ENCODE assay signal across 9 cellular contexts in the genomic region with DNA sequence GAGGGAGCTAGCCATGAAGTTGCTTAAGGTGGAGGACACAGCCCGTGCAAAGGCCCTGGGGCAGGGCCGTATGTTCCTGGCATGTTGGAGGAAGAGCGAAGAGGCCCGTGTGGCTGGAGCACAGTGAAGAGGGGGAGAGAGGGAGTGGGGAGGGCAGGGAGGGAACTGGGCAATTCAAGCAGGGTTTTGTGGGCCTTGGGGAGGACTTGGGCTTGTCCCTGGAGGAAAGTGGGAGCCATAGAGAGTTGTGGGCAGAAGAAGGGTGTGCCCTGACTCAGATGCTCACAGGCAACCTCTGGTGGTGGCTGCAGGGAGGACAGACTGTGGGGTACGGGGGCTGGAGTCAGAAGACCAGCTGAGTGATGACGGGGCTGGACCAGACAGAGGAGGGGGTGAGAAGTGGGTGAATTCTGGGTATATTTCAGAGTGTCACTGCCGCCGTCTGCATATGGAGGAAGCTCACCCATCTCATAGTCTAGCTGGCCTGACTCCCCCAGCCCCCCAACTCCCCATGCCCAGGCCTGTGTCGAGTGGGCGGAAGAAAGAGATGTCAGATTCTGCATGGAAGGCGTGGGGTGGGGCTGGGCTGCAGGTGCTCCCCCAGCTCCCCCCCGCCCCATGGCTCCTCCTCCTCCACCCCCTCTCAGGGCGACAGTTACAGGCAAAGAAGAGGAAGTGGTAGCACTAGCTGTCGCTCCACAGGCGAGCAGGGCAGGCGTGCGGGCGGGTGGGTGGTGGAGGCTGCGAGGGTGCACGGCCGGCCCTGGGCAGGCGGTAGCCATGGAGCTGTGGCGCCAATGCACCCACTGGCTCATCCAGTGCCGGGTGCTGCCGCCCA. TPM values are rescaled to one million over a fixed set of nuclear protein-coding genes. Genes with fewer than 3 reads are reported as not detected.
DNase-seq lines count a peak whose midpoint lies in the region; ATAC-seq and TF ChIP-seq lines count a peak whose summit lies in the region.
"Had no signal": no experiment of that assay in that cellular context is flagged by ENCODE, and none has a peak within 500 bp of the region (broad histone marks: within the 10 kb centered on the region; RNA-seq: fewer than 3 reads in every experiment).

A gene with protein sequence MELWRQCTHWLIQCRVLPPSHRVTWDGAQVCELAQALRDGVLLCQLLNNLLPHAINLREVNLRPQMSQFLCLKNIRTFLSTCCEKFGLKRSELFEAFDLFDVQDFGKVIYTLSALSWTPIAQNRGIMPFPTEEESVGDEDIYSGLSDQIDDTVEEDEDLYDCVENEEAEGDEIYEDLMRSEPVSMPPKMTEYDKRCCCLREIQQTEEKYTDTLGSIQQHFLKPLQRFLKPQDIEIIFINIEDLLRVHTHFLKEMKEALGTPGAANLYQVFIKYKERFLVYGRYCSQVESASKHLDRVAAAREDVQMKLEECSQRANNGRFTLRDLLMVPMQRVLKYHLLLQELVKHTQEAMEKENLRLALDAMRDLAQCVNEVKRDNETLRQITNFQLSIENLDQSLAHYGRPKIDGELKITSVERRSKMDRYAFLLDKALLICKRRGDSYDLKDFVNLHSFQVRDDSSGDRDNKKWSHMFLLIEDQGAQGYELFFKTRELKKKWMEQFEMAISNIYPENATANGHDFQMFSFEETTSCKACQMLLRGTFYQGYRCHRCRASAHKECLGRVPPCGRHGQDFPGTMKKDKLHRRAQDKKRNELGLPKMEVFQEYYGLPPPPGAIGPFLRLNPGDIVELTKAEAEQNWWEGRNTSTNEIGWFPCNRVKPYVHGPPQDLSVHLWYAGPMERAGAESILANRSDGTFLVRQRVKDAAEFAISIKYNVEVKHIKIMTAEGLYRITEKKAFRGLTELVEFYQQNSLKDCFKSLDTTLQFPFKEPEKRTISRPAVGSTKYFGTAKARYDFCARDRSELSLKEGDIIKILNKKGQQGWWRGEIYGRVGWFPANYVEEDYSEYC (plus strand): TSS at position 681 of the 838 bp plus-strand sequence. CDS start 100 bp downstream, at position 781.

- DNase-seq in GM06990 (ENCODE audit: extremely low read depth, insufficient read length), result peak; percentile 92
- no peak for DNase-seq in WERI-Rb-1
- DNase-seq in central memory CD4-positive, alpha-beta T cell, result peak; percentile 78
- no peak for DNase-seq in neural progenitor cell (ENCODE audit: low spot score)
- DNase-seq in substantia nigra (lab: John Stamatoyannopoulos, UW), result peak in 29 of 49 donors; percentile 4 to 76 (median 14)
- DNase-seq in NCI-H510A treated with DMSO at 0.1 percent for 48 hours (lab: John Stamatoyannopoulos, UW), result no peak
- DNase-seq in NCI-H226, result no peak

- H3K27ac ChIP-seq in WERI-Rb-1, result no peak within 1 kb of the TSS
- no peak within 1 kb of the TSS for H3K27ac ChIP-seq in neural progenitor cell
- peak within 1 kb of the TSS; percentile 8 for H3K27ac ChIP-seq in substantia nigra (ENCODE audit: low read depth, low read length, poor library complexity, severe bottlenecking)

- no peaks in the 10 kb centered on the region for H3K36me3 Mint-ChIP-seq in neural progenitor cell

- peak; percentile 60 for TF ChIP-seq CTCF in GM06990 (IDR thresholded peaks at IDR 0.05; ENCODE audit: insufficient read depth, low read length, poor library complexity, severe bottlenecking)
- peak; percentile 19; the same call in 1 of the 2 replicates for TF ChIP-seq CTCF in WERI-Rb-1 (IDR thresholded peaks at IDR 0.05; ENCODE audit: low read depth, low read length)
- no peak for TF ChIP-seq CTCF in neural progenitor cell (IDR thresholded peaks at IDR 0.05)

- H3K27ac Mint-ChIP-seq in neural progenitor cell, result peak within 1 kb of the TSS; percentile 53

- H3K4me3 ChIP-seq in GM06990 (replicated peaks; ENCODE audit: low read depth, low read length) (peak within 1 kb of the TSS; percentile 98), WERI-Rb-1 (ENCODE audit: low read depth, low read length) (no peak within 1 kb of the TSS), neural progenitor cell (no peak within 1 kb of the TSS)
- H3K4me3 ChIP-seq: HAP-1 had no signal

- H3K4me2 ChIP-seq in neural progenitor cell, result no peak within 1 kb of the TSS

- peak; percentile 42 for ATAC-seq in HG03159 (IDR thresholded peaks at IDR 0.05; ENCODE audit: unreplicated experiment)

- H3K36me3 ChIP-seq in GM06990 (ENCODE audit: control insufficient read depth, insufficient read depth, low read length) (no peaks in the 10 kb centered on the region; the same call in none of the 2 replicates), WERI-Rb-1 (no peaks in the 10 kb centered on the region), neural progenitor cell (no peaks in the 10 kb centered on the region)
- H3K36me3 ChIP-seq: HAP-1 had no signal

- peaks cover 9% of the 10 kb centered on the region for H3K9me3 Mint-ChIP-seq in neural progenitor cell

- H3K27me3 ChIP-seq in GM06990 (replicated peaks; ENCODE audit: control insufficient read depth, insufficient read depth, low read length), result no peaks in the 10 kb centered on the region
- H3K27me3 ChIP-seq in WERI-Rb-1 (ENCODE audit: insufficient read depth, low read depth, severe bottlenecking), result peaks cover 8% of the 10 kb centered on the region
- H3K27me3 ChIP-seq in neural progenitor cell, result peaks cover under 1% of the 10 kb centered on the region

- no peak within 1 kb of the TSS for H3K9ac ChIP-seq in neural progenitor cell

- no peaks in the 10 kb centered on the region for H4K20me1 ChIP-seq in neural progenitor cell (ENCODE audit: low read depth)

- peak within 1 kb of the TSS; percentile 68 for H2AFZ ChIP-seq in neural progenitor cell (replicated peaks)

- no peak within 1 kb of the TSS for H3K4me3 Mint-ChIP-seq in neural progenitor cell

- peaks cover 24% of the 10 kb centered on the region for H3K27me3 Mint-ChIP-seq in neural progenitor cell (ENCODE audit: insufficient read depth, low read depth)

- H3K79me2 ChIP-seq in neural progenitor cell (ENCODE audit: low read depth), result no peaks in the 10 kb centered on the region

- H3K4me1 Mint-ChIP-seq in neural progenitor cell, result peaks cover 5% of the 10 kb centered on the region

- H3K9me3 ChIP-seq in WERI-Rb-1 (ENCODE audit: severe bottlenecking) (no peaks in the 10 kb centered on the region), neural progenitor cell (ENCODE audit: low read depth) (no peaks in the 10 kb centered on the region)
- H3K9me3 ChIP-seq: HAP-1 had no signal

- no peaks in the 10 kb centered on the region for H3K4me1 ChIP-seq in neural progenitor cell
- H3K4me1 ChIP-seq: HAP-1 had no signal

- H3F3A ChIP-seq in neural progenitor cell (ENCODE audit: low read depth), result peaks cover 22% of the 10 kb centered on the region

RNA-seq across cellular contexts. Expression of the gene that starts here (rescaled TPM):
- total RNA-seq in neural progenitor cell (ENCODE audit: low replicate concordance), result 0.15 TPM in 1 of 2 replicates, not detected in the other

Comparison
In these comparisons a context has a peak if more than half of its experiments do, and no peak if none do; other contexts are left out.
1. DNase-seq: peak in GM06990 (single experiment), central memory CD4-positive, alpha-beta T cell (single experiment) and substantia nigra (29 of 49); none in WERI-Rb-1 (single experiment), neural progenitor cell (single experiment), NCI-H510A treated with DMSO at 0.1 percent for 48 hours (single experiment) and NCI-H226 (single experiment).